ENCODE assay signal across 17 cellular contexts in genomic region chr4:139629761-139630160, GRCh38.
"Had no signal": no experiment of that assay in that cellular context is flagged by ENCODE, and none has a peak within 500 bp of the region (broad histone marks: within the 10 kb centered on the region; RNA-seq: fewer than 3 reads in every experiment).

No MANE protein-coding gene starts in this region.

- H3K4me3 Mint-ChIP-seq: naive B cell had no signal

- H3K27ac ChIP-seq: neutrophil, right atrium auricular region had no signal

- DNase-seq: effector memory CD4-positive, alpha-beta T cell; islet precursor cell; left cardiac atrium; left ventricle myocardium superior; mesendoderm; naive B cell; posterior cingulate gyrus; small intestine; stimulated activated CD4-positive, alpha-beta T cell treated with anti-CD3 and anti-CD28 coated beads, Interleukin-12 subunit alpha, Interleukin-12 subunit beta, amount 100 ng/mL, for 4 hours; stimulated activated naive CD4-positive, alpha-beta T cell; trophoblast cell had no signal

- H3K4me1 ChIP-seq: right atrium auricular region had no signal

- H3K4me3 ChIP-seq: lung, right atrium auricular region had no signal

- H3K9me3 Mint-ChIP-seq: naive B cell had no signal

- ATAC-seq: esophagus mucosa, left cardiac atrium, left ventricle myocardium superior had no signal

- H3K4me1 Mint-ChIP-seq: naive B cell had no signal

- H3K36me3 Mint-ChIP-seq: naive B cell had no signal

- FAIRE-seq: endometrium, frontal cortex, small intestine had no signal

- H3K27me3 ChIP-seq: neutrophil, right atrium auricular region had no signal

- H3K36me3 ChIP-seq: neutrophil, right atrium auricular region had no signal

- H3K9me3 ChIP-seq: neutrophil, right atrium auricular region had no signal
